Comparison of ENCODE assay signal across 15 cellular contexts in genomic region chr3:169104541-169104940, GRCh38.
DNase-seq lines count a peak whose midpoint lies in the region; FAIRE-seq and TF ChIP-seq lines count a peak whose summit lies in the region.
"Had no signal": no experiment of that assay in that cellular context is flagged by ENCODE, and none has a peak within 500 bp of the region (broad histone marks: within the 10 kb centered on the region; RNA-seq: fewer than 3 reads in every experiment).

No MANE protein-coding gene starts in this region.

- H3K4me1 ChIP-seq in osteoblast (ENCODE audit: insufficient read depth, low read length), result peaks cover 13% of the 10 kb centered on the region
- H3K4me1 ChIP-seq: parathyroid adenoma had no signal

- TF ChIP-seq CTCF in bronchial epithelial cell (IDR thresholded peaks at IDR 0.05; ENCODE audit: insufficient read depth, low read length, severe bottlenecking) (no peak), osteoblast (IDR thresholded peaks at IDR 0.05; ENCODE audit: extremely low read depth, low read depth, low read length) (no peak)

- no peak overlapping the region for H3K4me3 ChIP-seq in bronchial epithelial cell (ENCODE audit: low read depth, low read length)
- H3K4me3 ChIP-seq in osteoblast (ENCODE audit: insufficient read depth, low read length), result no peak overlapping the region

- DNase-seq in DMS79 treated with DMSO at 0.1 percent for 48 hours (lab: John Stamatoyannopoulos, UW) (peak; percentile 67), NCI-H2107 (lab: John Stamatoyannopoulos, UW) (peak; percentile 40), bronchial epithelial cell (ENCODE audit: low read depth) (peak; percentile 87), osteoblast (ENCODE audit: insufficient read length, low spot score, missing footprints) (no peak), NCI-H526 treated with DMSO at 0.1 percent for 48 hours (lab: John Stamatoyannopoulos, UW) (no peak), SK-N-DZ (ENCODE audit: low spot score) (no peak), DMS53 treated with DMSO at 0.1 percent for 48 hours (lab: John Stamatoyannopoulos, UW; ENCODE audit: unreplicated experiment) (no peak)
- DNase-seq in activated CD4-positive, CD25-positive, alpha-beta regulatory T cell treated with anti-CD3 and anti-CD28 coated beads, Interleukin-2, amount 50 U/mL, for 72 hours, result no peak
- DNase-seq: activated T-cell treated with anti-CD3 and anti-CD28 coated beads, Interleukin-2, amount 50 U/mL, for 1 hour; effector memory CD8-positive, alpha-beta T cell; NCI-H1436 treated with DMSO at 0.1 percent for 48 hours; NCI-H774; stimulated activated CD4-positive, alpha-beta T cell treated with anti-CD3 and anti-CD28 coated beads, Interleukin-2, amount 100 ng/mL, for 24 hours; stimulated activated naive CD8-positive, alpha-beta T cell treated with anti-CD3 and anti-CD28 coated beads, Interleukin-15, Interleukin-2, amounts not matched to agents 100 U/mL and 50 U/mL, for 24 hours had no signal

- H3K36me3 ChIP-seq in bronchial epithelial cell (ENCODE audit: control insufficient read depth, insufficient read depth, low read length), result peaks cover 3% of the 10 kb centered on the region
- no peaks in the 10 kb centered on the region for H3K36me3 ChIP-seq in osteoblast (ENCODE audit: insufficient read depth, low read length)

- no peaks in the 10 kb centered on the region for H3K79me2 ChIP-seq in osteoblast (ENCODE audit: insufficient read depth, low read length)
- H3K79me2 ChIP-seq: parathyroid adenoma had no signal

- no peaks in the 10 kb centered on the region for H3K27me3 ChIP-seq in bronchial epithelial cell (ENCODE audit: control insufficient read depth, insufficient read depth, low read length)
- no peaks in the 10 kb centered on the region for H3K27me3 ChIP-seq in osteoblast (ENCODE audit: insufficient read depth, low read length)

- peak overlapping the region; percentile 56 for H3K27ac ChIP-seq in osteoblast (ENCODE audit: low read depth, low read length)
- H3K27ac ChIP-seq: parathyroid adenoma had no signal

- peak overlapping the region; percentile 25 for H2AFZ ChIP-seq in osteoblast (ENCODE audit: low read length)
- H2AFZ ChIP-seq: parathyroid adenoma had no signal

- peak overlapping the region; percentile 30 for H3K4me2 ChIP-seq in osteoblast (ENCODE audit: insufficient read depth, low read length)

- no peak for FAIRE-seq in bronchial epithelial cell (lab: Jason Lieb, UNC)

- no peaks in the 10 kb centered on the region for H4K20me1 ChIP-seq in osteoblast (ENCODE audit: insufficient read depth, low read length)

- no peaks in the 10 kb centered on the region for H3K9me3 ChIP-seq in osteoblast (ENCODE audit: low read depth, low read length)

Comparison
In these comparisons a context has a peak if more than half of its experiments do, and no peak if none do; other contexts are left out.
1. DNase-seq: peak in DMS79 treated with DMSO at 0.1 percent for 48 hours (single experiment), NCI-H2107 (single experiment) and bronchial epithelial cell (single experiment); none in osteoblast (single experiment), NCI-H526 treated with DMSO at 0.1 percent for 48 hours (single experiment), activated CD4-positive, CD25-positive, alpha-beta regulatory T cell treated with anti-CD3 and anti-CD28 coated beads, Interleukin-2, amount 50 U/mL, for 72 hours (single experiment), SK-N-DZ (single experiment) and DMS53 treated with DMSO at 0.1 percent for 48 hours (single experiment).